Comparison of ENCODE assay signal across 8 cellular contexts in genomic region chr22:28884754-28885375, GRCh38. TPM values are rescaled to one million over a fixed set of nuclear protein-coding genes. Genes with fewer than 3 reads are reported as not detected.
DNase-seq lines count a peak whose midpoint lies in the region; ATAC-seq and TF ChIP-seq lines count a peak whose summit lies in the region.

No MANE protein-coding gene starts in this region.

- H3K36me3 Mint-ChIP-seq in natural killer cell, result no peaks in the 10 kb centered on the region

- peak overlapping the region; percentile 69 for H3K4me3 ChIP-seq in BE2C (ENCODE audit: low read depth, low read length)
- H3K4me3 ChIP-seq in LNCaP clone FGC (ENCODE audit: low read depth, low read length), result peak overlapping the region; percentile 66
- peak overlapping the region; percentile 36 for H3K4me3 ChIP-seq in colonic mucosa

- TF ChIP-seq CTCF in BE2C (IDR thresholded peaks at IDR 0.05; ENCODE audit: low read depth, low read length) (no peak), LNCaP clone FGC (IDR thresholded peaks at IDR 0.05; ENCODE audit: control insufficient read depth, extremely low read depth, insufficient read depth) (no peak), colonic mucosa (IDR thresholded peaks at IDR 0.05) (no peak), natural killer cell (IDR thresholded peaks at IDR 0.05) (no peak)

- no peaks in the 10 kb centered on the region for H3K9me3 Mint-ChIP-seq in natural killer cell

- peak overlapping the region; percentile 53 to 74 for H3K9ac ChIP-seq in colonic mucosa (ENCODE audit: low read depth in 2 of 2, low read length in 2 of 2)

- H3K4me1 Mint-ChIP-seq in natural killer cell, result peaks cover 18 to 28% of the 10 kb centered on the region in 2 donors

- H3K36me3 ChIP-seq in BE2C, result no peaks in the 10 kb centered on the region
- H3K36me3 ChIP-seq in colonic mucosa, result no peaks in the 10 kb centered on the region

- H3K9me3 ChIP-seq in BE2C (no peaks in the 10 kb centered on the region), colonic mucosa (no peaks in the 10 kb centered on the region)

- peaks cover 20 to 22% of the 10 kb centered on the region in 2 donors for H3K27me3 Mint-ChIP-seq in natural killer cell (ENCODE audit: low read depth in 2 of 2)

- H3K27ac ChIP-seq in colonic mucosa, result no peak overlapping the region

- H3K27ac Mint-ChIP-seq in natural killer cell, result no peak overlapping the region

- H3K27me3 ChIP-seq in BE2C (no peaks in the 10 kb centered on the region), colonic mucosa (no peaks in the 10 kb centered on the region)

- peak overlapping the region; percentile 70 for H3K4me3 Mint-ChIP-seq in natural killer cell

- DNase-seq in BE2C (no peak), LNCaP clone FGC (ENCODE audit: low read depth) (no peak), colonic mucosa (peak; percentile 41), natural killer cell (no peak), HK-2 (ENCODE audit: unreplicated experiment) (no peak), dedifferentiated amniotic fluid mesenchymal stem cell (ENCODE audit: extremely low spot score) (no peak), NCI-H446 (lab: John Stamatoyannopoulos, UW) (no peak)
- DNase-seq in activated CD4-positive, alpha-beta T cell treated with anti-CD3 and anti-CD28 coated beads, Interleukin-2, amount 50 U/mL, for 48 hours, result no peak

- no peak for ATAC-seq in natural killer cell

- intact Hi-C loops in colonic mucosa (cut with DNase I) (no loop called here), natural killer cell (cut with micrococcal nuclease) (loop anchor here (5.0 kb wide), 1 partner anchor 72 kb away; no protein-coding TSS in a partner anchor)

- peaks cover 3% of the 10 kb centered on the region; the same call in 1 of the 2 replicates for H3K4me1 ChIP-seq in BE2C
- H3K4me1 ChIP-seq in colonic mucosa, result peaks cover 4% of the 10 kb centered on the region

RNA-seq across cellular contexts. Expression of gene ZNRF3, which starts 1.5 kb away (rescaled TPM):
- 5.3 TPM for polyA plus RNA-seq in BE2C (2012; ENCODE audit: insufficient read depth, insufficient read length, low read depth)
- total RNA-seq in colonic mucosa (10 to 100 TPM in 1 of 2 donors, 1 to 10 TPM in 1; 5.9 to 12.2 TPM), natural killer cell (under 1 TPM; 0.23 to 0.34 (median 0.33) TPM)

Comparison
In these comparisons a context has a peak if more than half of its experiments do, and no peak if none do; other contexts are left out.
1. RNA of gene ZNRF3, which starts 1.5 kb away (total RNA-seq): 5.9 to 12.2 TPM in colonic mucosa; 0.23 to 0.34 TPM in natural killer cell; every median in the first group is over 4 times any median in the second.
2. Peak in every context shown above with its lines, with median percentiles within 50 percentile points of each other: H3K4me3 ChIP-seq.